Comparison of ENCODE assay signal across 8 cellular contexts in the genomic region with DNA sequence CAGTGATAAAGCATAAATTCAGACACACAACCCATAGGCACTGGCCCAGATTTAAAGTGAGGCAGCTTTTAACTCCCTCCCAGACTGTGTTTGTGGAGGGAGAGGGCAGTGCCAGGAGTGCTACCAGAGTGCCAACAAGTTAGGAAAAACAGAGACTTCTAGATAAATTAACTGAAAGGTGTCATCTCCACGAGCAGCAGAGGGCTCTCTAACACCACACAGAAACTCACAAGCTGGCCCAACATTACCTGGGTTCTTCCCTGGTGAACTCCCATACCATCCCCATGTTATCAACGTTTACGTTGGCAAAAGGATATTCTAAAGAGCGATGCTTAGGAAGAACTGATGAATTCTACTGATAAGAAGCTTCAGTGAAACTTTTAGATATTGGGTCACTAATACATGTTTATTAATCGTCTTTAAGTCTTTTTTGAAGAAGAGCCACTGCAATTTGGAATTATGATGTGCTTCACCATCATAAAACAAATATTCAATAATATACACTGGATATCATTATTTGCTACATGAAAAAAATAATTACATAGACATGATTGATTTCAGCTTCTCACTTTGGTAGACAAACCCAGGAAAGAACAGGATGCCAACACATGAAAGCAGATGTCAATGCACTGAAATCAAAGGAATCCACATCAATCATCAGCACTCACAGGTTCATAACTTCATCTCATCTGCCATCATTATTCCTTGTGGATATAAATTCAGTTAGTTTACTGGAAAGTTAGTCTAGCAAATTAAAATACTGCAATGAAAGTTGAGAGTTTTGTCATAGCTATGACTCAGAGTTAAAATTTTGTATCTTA.
DNase-seq lines count a peak whose midpoint lies in the region; ATAC-seq, FAIRE-seq and TF ChIP-seq lines count a peak whose summit lies in the region.

No MANE protein-coding gene starts in this region.

- H3K27ac Mint-ChIP-seq in natural killer cell = peak overlapping the region; percentile 43 to 59

- H3K9me3 Mint-ChIP-seq in natural killer cell = no peaks in the 10 kb centered on the region

- intact Hi-C loops in natural killer cell (cut with micrococcal nuclease) = loop anchor here (1.0 kb wide), 1 partner anchor 205 kb away; no protein-coding TSS in a partner anchor

- peak; percentile 58 for TF ChIP-seq CTCF in natural killer cell (IDR thresholded peaks at IDR 0.05)

- no peaks in the 10 kb centered on the region for H3K36me3 Mint-ChIP-seq in natural killer cell

- peak; percentile 26 for ATAC-seq in GM21825 (IDR thresholded peaks at IDR 0.05; ENCODE audit: unreplicated experiment)
- ATAC-seq in natural killer cell = no peak

- no peaks in the 10 kb centered on the region for H3K27me3 Mint-ChIP-seq in natural killer cell (ENCODE audit: low read depth in 2 of 2)

- DNase-seq in CD1c-positive myeloid dendritic cell (ENCODE audit: extremely low spot score) (peak; percentile 65), NCI-H2227 treated with DMSO at 0.1 percent for 48 hours (lab: John Stamatoyannopoulos, UW) (peak; percentile 11), erythroblast (lab: John Stamatoyannopoulos, UW) (peak; percentile 44 to 77), natural killer cell (peak; percentile 20), urothelium cell line (ENCODE audit: low spot score) (peak; percentile 17), COLO829 (ENCODE audit: low spot score) (no peak)
- peak; percentile 52 for DNase-seq in activated CD4-positive, alpha-beta T cell treated with anti-CD3 and anti-CD28 coated beads, Interleukin-2, amount 50 U/mL, for 1 hour

- H3K4me1 Mint-ChIP-seq in natural killer cell = peaks cover 23 to 26% of the 10 kb centered on the region in 2 donors

- H3K4me3 Mint-ChIP-seq in natural killer cell = no peak overlapping the region

- TF ChIP-seq POLR2A in erythroblast (IDR thresholded peaks at IDR 0.05; ENCODE audit: low read length) = no peak

- no peak for FAIRE-seq in urothelium cell line (lab: Jason Lieb, UNC)
